In genomic region chr11:574632-575323, GRCh38 we compare ENCODE assay signal across 6 cellular contexts. TPM values are rescaled to one million over a fixed set of nuclear protein-coding genes. Genes with fewer than 3 reads are reported as not detected.
DNase-seq lines count a peak whose midpoint lies in the region; ATAC-seq and TF ChIP-seq lines count a peak whose summit lies in the region.

No MANE protein-coding gene starts in this region.

- peak overlapping the region; percentile 67 for H3K27ac Mint-ChIP-seq in CD8-positive, alpha-beta T cell

- no peak for DNase-seq in CD8-positive, alpha-beta T cell

- peaks cover 40% of the 10 kb centered on the region for H3K4me1 ChIP-seq in CD8-positive, alpha-beta T cell (ENCODE audit: insufficient read depth, low read length)
- H3K4me1 ChIP-seq in liver (ENCODE audit: control insufficient read depth in 4 of 4, insufficient read depth in 4 of 4, low read length in 3 of 4), result peaks cover 16 to 53% (median 42%) of the 10 kb centered on the region in 4 donors

- H3K9me3 ChIP-seq in CD8-positive, alpha-beta T cell (ENCODE audit: low read length), result no peaks in the 10 kb centered on the region
- H3K9me3 ChIP-seq in liver (ENCODE audit: control insufficient read depth in 4 of 4, low read length in 3 of 4), result no peaks in the 10 kb centered on the region

- peaks cover 2% of the 10 kb centered on the region for H3K27me3 Mint-ChIP-seq in CD8-positive, alpha-beta T cell (ENCODE audit: low read depth)

- H3K9ac ChIP-seq in liver (ENCODE audit: low read depth in 1 of 2, low read length in 2 of 2), result no peak overlapping the region

- peak overlapping the region; percentile 86 for H3K4me3 Mint-ChIP-seq in CD8-positive, alpha-beta T cell

- peak overlapping the region; percentile 72 for H3K4me3 ChIP-seq in CD8-positive, alpha-beta T cell (ENCODE audit: low read depth, low read length)
- peak overlapping the region; percentile 14 to 72 (median 48) for H3K4me3 ChIP-seq in liver (ENCODE audit: low read depth in 1 of 3, low read length in 3 of 3)

- no peaks in the 10 kb centered on the region for H3K36me3 ChIP-seq in CD8-positive, alpha-beta T cell (ENCODE audit: insufficient read depth, low read length)
- no peaks in the 10 kb centered on the region for H3K36me3 ChIP-seq in liver (ENCODE audit: control insufficient read depth in 4 of 4, insufficient read depth in 3 of 4, low read depth in 1 of 4, low read length in 3 of 4)

- CTCF ChIA-PET in CD8-positive, alpha-beta T cell (lab: Charles Lee), result interaction anchor here (0.5 to 1.8 kb wide), 3 partner anchors 19 to 124 kb away, joined by 3 to 7 read pairs (median 4); no protein-coding TSS in a partner anchor

- no peaks in the 10 kb centered on the region for H3K27me3 ChIP-seq in CD8-positive, alpha-beta T cell (ENCODE audit: insufficient read depth, low read length)
- no peaks in the 10 kb centered on the region for H3K27me3 ChIP-seq in liver (ENCODE audit: control insufficient read depth in 4 of 4, insufficient read depth in 4 of 4, low read length in 3 of 4)

- 35% methylated on average over 28 of the region's 28 CpGs for WGBS in liver

- intact Hi-C loops in CD8-positive, alpha-beta T cell (cut with DNase I, micrococcal nuclease), result loop anchor here in 1 of 2 experiments (5.0 kb wide), 1 partner anchor 167 kb away; no protein-coding TSS in a partner anchor

- no peak overlapping the region for H3K27ac ChIP-seq in CD8-positive, alpha-beta T cell (ENCODE audit: low read depth, low read length)
- peak overlapping the region; percentile 95 for H3K27ac ChIP-seq in VCaP
- no peak overlapping the region for H3K27ac ChIP-seq in liver (ENCODE audit: low read depth in 1 of 2, low read length in 2 of 2)

- POLR2A ChIA-PET in CD8-positive, alpha-beta T cell (lab: Charles Lee), result interaction anchor here (0.7 to 1.7 kb wide), 4 partner anchors 18 to 121 kb away, joined by 3 to 16 read pairs (median 6); partner anchors contain the start of genes DEAF1, HRAS, LRRC56 and RNH1

- ATAC-seq in CD8-positive, alpha-beta T cell, result no peak
- no peak for ATAC-seq in GM19351 (IDR thresholded peaks at IDR 0.05; ENCODE audit: unreplicated experiment)
- no peak for ATAC-seq in HG03354 (IDR thresholded peaks at IDR 0.05; ENCODE audit: poor library complexity, severe bottlenecking, unreplicated experiment)
- no peak for ATAC-seq in GM18873 (IDR thresholded peaks at IDR 0.05; ENCODE audit: low FRiP score, unreplicated experiment)

- no peak for TF ChIP-seq RAD21 in liver (IDR thresholded peaks at IDR 0.05)

- H3K9me3 Mint-ChIP-seq in CD8-positive, alpha-beta T cell, result no peaks in the 10 kb centered on the region

- no peak for TF ChIP-seq CTCF in CD8-positive, alpha-beta T cell (IDR thresholded peaks at IDR 0.05)
- no peak for TF ChIP-seq CTCF in VCaP (conservative IDR thresholded peaks at IDR 0.05)
- no peak for TF ChIP-seq CTCF in liver (IDR thresholded peaks at IDR 0.05; ENCODE audit: low read depth, low read length, missing input control)

- peaks cover 7% of the 10 kb centered on the region for H3K36me3 Mint-ChIP-seq in CD8-positive, alpha-beta T cell

- peaks cover 46% of the 10 kb centered on the region for H3K4me1 Mint-ChIP-seq in CD8-positive, alpha-beta T cell (ENCODE audit: low read depth)

TF ChIP-seq in liver, 16 proteins besides CTCF, POLR2A, EP300 and RAD21:
- no peak for TF ChIP-seq HNF4A (conservative IDR thresholded peaks at IDR 0.05)

RNA-seq across cellular contexts. Expression of gene PHRF1, which starts 1.5 kb away (rescaled TPM):
- 10 to 100 TPM; 43.2 to 44.9 TPM for total RNA-seq in CD8-positive, alpha-beta T cell
- 10 to 100 TPM; 22.4 to 25.2 TPM for total RNA-seq in liver
- polyA plus RNA-seq in liver, result 10 to 100 TPM in 1 of 2 donors, 1 to 10 TPM in 1; 2.4 to 15.1 TPM

RNA-seq across cellular contexts. Expression of gene RASSF7, which starts 14.0 kb away (rescaled TPM):
- total RNA-seq in CD8-positive, alpha-beta T cell, result 10 to 100 TPM; 11.8 to 15.3 TPM
- total RNA-seq in liver, result 10 to 100 TPM; 11.5 to 35.5 TPM
- polyA plus RNA-seq in liver, result 10 to 100 TPM; 38.3 to 50.4 TPM

RNA-seq across cellular contexts. Expression of gene LMNTD2, which starts 14.2 kb away (rescaled TPM):
- total RNA-seq in CD8-positive, alpha-beta T cell, result 1 to 10 TPM; 4.2 to 5.6 TPM
- total RNA-seq in liver, result 1 to 10 TPM; 1.2 to 2.9 TPM
- 1 to 10 TPM; 1.6 to 4.6 TPM for polyA plus RNA-seq in liver

RNA-seq across cellular contexts. Expression of gene LRRC56, which starts 37.5 kb away (rescaled TPM):
- 1 to 10 TPM; 3.2 TPM for total RNA-seq in CD8-positive, alpha-beta T cell
- total RNA-seq in liver, result under 1 TPM; 0.17 to 0.23 TPM
- under 1 TPM; 0.08 to 0.46 TPM for polyA plus RNA-seq in liver

RNA-seq across cellular contexts. Expression of gene HRAS, which starts 39.4 kb away (rescaled TPM):
- 10 to 100 TPM; 25.2 to 25.5 TPM for total RNA-seq in CD8-positive, alpha-beta T cell
- 1 to 10 TPM; 4.7 to 8.6 TPM for total RNA-seq in liver
- polyA plus RNA-seq in liver, result 10 to 100 TPM; 13.2 to 17.4 TPM
